In the genomic region with DNA sequence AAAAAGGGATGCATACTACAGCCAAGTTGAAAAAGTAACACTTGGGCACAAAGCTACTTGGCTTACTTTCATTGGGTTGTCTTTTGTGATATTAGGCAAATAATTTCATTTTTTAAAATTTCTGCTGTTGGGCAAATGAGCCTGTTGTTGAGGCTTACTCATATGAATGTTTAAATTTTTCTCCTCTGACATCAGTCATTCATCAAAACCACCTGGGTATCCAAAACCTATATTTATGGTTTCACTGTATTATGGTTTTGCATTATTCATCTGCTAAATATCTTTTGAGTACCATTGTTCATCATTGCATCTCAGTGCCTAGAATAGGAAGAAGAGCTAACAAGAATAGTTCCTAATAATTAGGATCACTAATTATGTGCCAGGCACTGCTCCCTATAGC, we compare ENCODE assay signal across 25 cellular contexts.
"Had no signal": no experiment of that assay in that cellular context is flagged by ENCODE, and none has a peak within 500 bp of the region (broad histone marks: within the 10 kb centered on the region; RNA-seq: fewer than 3 reads in every experiment).

No MANE protein-coding gene starts in this region.

- DNase-seq: activated CD4-positive, alpha-beta T cell treated with anti-CD3 and anti-CD28 coated beads for 36 hours; activated CD4-positive, alpha-beta T cell treated with anti-CD3 and anti-CD28 coated beads, Interleukin-2, amount 50 U/mL, for 4 hours; activated CD8-positive, alpha-beta memory T cell treated with anti-CD3 and anti-CD28 coated beads for 24 hours; activated CD8-positive, alpha-beta memory T cell treated with anti-CD3 and anti-CD28 coated beads, Interleukin-2, amount 50 U/mL, for 4 hours; activated T-cell treated with anti-CD3 and anti-CD28 coated beads, Interleukin-2, amount 50 U/mL, for 24 hours; aorta; brain microvascular endothelial cell; central memory CD4-positive, alpha-beta T cell; dermis blood vessel endothelial cell; effector CD8-positive, alpha-beta T cell; heart left ventricle; left cardiac atrium; sigmoid colon; spleen; stimulated activated CD4-positive, alpha-beta T cell treated with anti-CD3 and anti-CD28 coated beads, Interleukin-4, amount 100 ng/mL, for 1 hour; substantia nigra; T1000; thyroid gland; upper lobe of right lung had no signal

- H3K9me3 ChIP-seq: sigmoid colon, thyroid gland, upper lobe of right lung had no signal

- H3K27me3 Mint-ChIP-seq: activated CD4-positive, alpha-beta T cell treated with anti-CD3 and anti-CD28 coated beads for 36 hours; activated T-cell treated with anti-CD3 and anti-CD28 coated beads, Interleukin-2, amount 50 U/mL, for 24 hours; activated T-helper 17 cell treated with anti-CD3 and anti-CD28 coated beads, Interleukin-2, amount 50 U/mL, for 72 hours; memory B cell; stimulated activated naive CD8-positive, alpha-beta T cell treated with anti-CD3 and anti-CD28 coated beads, Interleukin-15, Interleukin-2, amounts not matched to agents 100 ng/mL and 50 ng/mL, for 24 hours had no signal

- H3K27ac ChIP-seq: brain microvascular endothelial cell, heart left ventricle, spleen, thyroid gland, upper lobe of right lung had no signal

- H3K4me1 ChIP-seq: upper lobe of right lung had no signal

- H3K27me3 ChIP-seq: brain microvascular endothelial cell, heart left ventricle, sigmoid colon, spleen, thyroid gland, upper lobe of right lung had no signal

- H3K27ac Mint-ChIP-seq: activated CD4-positive, alpha-beta T cell treated with anti-CD3 and anti-CD28 coated beads for 36 hours; activated naive CD4-positive, alpha-beta T cell treated with anti-CD3 and anti-CD28 coated beads, Interleukin-2, amount 50 U/mL, for 72 hours; activated T-cell treated with anti-CD3 and anti-CD28 coated beads, Interleukin-2, amount 50 U/mL, for 24 hours; activated T-helper 17 cell treated with anti-CD3 and anti-CD28 coated beads, Interleukin-2, amount 50 U/mL, for 72 hours; memory B cell; nephron; stimulated activated naive CD8-positive, alpha-beta T cell treated with anti-CD3 and anti-CD28 coated beads, Interleukin-15, Interleukin-2, amounts not matched to agents 100 ng/mL and 50 ng/mL, for 24 hours; WTC11 had no signal

- ATAC-seq: activated CD4-positive, alpha-beta T cell treated with anti-CD3 and anti-CD28 coated beads for 36 hours; activated naive CD4-positive, alpha-beta T cell treated with anti-CD3 and anti-CD28 coated beads, Interleukin-2, amount 50 U/mL, for 72 hours; activated T-helper 17 cell treated with anti-CD3 and anti-CD28 coated beads, Interleukin-2, amount 50 U/mL, for 72 hours; heart left ventricle; left cardiac atrium; upper lobe of right lung; WTC11 had no signal

- H3K36me3 ChIP-seq: brain microvascular endothelial cell, sigmoid colon, thyroid gland, upper lobe of right lung had no signal

- H3K4me3 Mint-ChIP-seq: activated CD4-positive, alpha-beta T cell treated with anti-CD3 and anti-CD28 coated beads for 36 hours; activated T-cell treated with anti-CD3 and anti-CD28 coated beads, Interleukin-2, amount 50 U/mL, for 24 hours; activated T-helper 17 cell treated with anti-CD3 and anti-CD28 coated beads, Interleukin-2, amount 50 U/mL, for 72 hours; memory B cell; nephron; stimulated activated naive CD8-positive, alpha-beta T cell treated with anti-CD3 and anti-CD28 coated beads, Interleukin-15, Interleukin-2, amounts not matched to agents 100 ng/mL and 50 ng/mL, for 24 hours; WTC11 had no signal

- H3K4me3 ChIP-seq: heart left ventricle, sigmoid colon, spleen, thyroid gland, upper lobe of right lung had no signal
